In the genomic region with DNA sequence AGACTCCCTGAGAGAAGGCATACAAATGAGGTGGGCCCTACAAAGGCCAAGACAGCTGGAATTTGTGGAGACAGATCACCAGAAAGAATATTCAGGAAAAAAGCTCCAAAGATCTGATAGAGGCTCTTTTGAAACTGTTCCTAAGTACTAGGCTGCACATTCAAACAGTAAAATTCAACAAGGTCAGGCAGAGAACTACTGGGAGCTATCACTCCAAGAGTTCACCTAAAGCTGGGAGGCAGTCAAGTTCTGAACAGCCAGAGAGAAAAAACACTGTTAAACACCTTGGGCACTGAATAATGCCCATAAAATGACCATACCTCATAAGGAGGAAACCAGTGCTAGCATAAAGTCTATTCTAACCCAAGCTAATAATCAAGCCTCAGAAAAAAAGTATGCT, we compare ENCODE assay signal across 1 cellular context.
TF ChIP-seq lines count a peak whose summit lies in the region.

No MANE protein-coding gene starts in this region.

TF ChIP-seq in K562, 482 proteins besides CTCF, POLR2A, EP300 and RAD21:
- TF ChIP-seq, protein P1, sequence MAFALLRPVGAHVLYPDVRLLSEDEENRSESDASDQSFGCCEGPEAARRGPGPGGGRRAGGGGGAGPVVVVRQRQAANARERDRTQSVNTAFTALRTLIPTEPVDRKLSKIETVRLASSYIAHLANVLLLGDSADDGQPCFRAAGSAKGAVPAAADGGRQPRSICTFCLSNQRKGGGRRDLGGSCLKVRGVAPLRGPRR (CRISPR knock-in tag; IDR thresholded peaks at IDR 0.05) = no peak
- no peak for TF ChIP-seq HMGN3 (IDR thresholded peaks at IDR 0.05; ENCODE audit: borderline replicate concordance, extremely low read depth, insufficient read length, low read depth, low read length)
- no peak for TF ChIP-seq SMAD4 (CRISPR knock-in tag; conservative IDR thresholded peaks at IDR 0.05)
- TF ChIP-seq, protein P2, sequence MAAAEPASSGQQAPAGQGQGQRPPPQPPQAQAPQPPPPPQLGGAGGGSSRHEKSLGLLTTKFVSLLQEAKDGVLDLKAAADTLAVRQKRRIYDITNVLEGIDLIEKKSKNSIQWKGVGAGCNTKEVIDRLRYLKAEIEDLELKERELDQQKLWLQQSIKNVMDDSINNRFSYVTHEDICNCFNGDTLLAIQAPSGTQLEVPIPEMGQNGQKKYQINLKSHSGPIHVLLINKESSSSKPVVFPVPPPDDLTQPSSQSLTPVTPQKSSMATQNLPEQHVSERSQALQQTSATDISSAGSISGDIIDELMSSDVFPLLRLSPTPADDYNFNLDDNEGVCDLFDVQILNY (CRISPR knock-in tag; IDR thresholded peaks at IDR 0.05) = no peak
- TF ChIP-seq NCOR1 (IDR thresholded peaks at IDR 0.05) = no peak
- no peak for TF ChIP-seq SRSF3 (IDR thresholded peaks at IDR 0.05; ENCODE audit: insufficient read depth, low read length)
- TF ChIP-seq MTF1 (CRISPR knock-in tag; IDR thresholded peaks at IDR 0.05; ENCODE audit: borderline replicate concordance) = no peak
- TF ChIP-seq, protein P3, sequence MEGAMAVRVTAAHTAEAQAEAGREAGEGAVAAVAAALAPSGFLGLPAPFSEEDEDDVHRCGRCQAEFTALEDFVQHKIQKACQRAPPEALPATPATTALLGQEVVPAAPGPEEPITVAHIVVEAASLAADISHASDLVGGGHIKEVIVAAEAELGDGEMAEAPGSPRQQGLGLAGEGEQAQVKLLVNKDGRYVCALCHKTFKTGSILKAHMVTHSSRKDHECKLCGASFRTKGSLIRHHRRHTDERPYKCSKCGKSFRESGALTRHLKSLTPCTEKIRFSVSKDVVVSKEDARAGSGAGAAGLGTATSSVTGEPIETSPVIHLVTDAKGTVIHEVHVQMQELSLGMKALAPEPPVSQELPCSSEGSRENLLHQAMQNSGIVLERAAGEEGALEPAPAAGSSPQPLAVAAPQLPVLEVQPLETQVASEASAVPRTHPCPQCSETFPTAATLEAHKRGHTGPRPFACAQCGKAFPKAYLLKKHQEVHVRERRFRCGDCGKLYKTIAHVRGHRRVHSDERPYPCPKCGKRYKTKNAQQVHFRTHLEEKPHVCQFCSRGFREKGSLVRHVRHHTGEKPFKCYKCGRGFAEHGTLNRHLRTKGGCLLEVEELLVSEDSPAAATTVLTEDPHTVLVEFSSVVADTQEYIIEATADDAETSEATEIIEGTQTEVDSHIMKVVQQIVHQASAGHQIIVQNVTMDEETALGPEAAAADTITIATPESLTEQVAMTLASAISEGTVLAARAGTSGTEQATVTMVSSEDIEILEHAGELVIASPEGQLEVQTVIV (CRISPR knock-in tag; IDR thresholded peaks at IDR 0.05; ENCODE audit: borderline replicate concordance) = no peak
- TF ChIP-seq FOXK1 (CRISPR knock-in tag; IDR thresholded peaks at IDR 0.05; ENCODE audit: borderline replicate concordance) = no peak
- TF ChIP-seq SIRT6 (IDR thresholded peaks at IDR 0.05; ENCODE audit: low read depth, low read length) = no peak
- TF ChIP-seq SP1 (CRISPR knock-in tag; IDR thresholded peaks at IDR 0.05) = no peak
